In the genomic region with DNA sequence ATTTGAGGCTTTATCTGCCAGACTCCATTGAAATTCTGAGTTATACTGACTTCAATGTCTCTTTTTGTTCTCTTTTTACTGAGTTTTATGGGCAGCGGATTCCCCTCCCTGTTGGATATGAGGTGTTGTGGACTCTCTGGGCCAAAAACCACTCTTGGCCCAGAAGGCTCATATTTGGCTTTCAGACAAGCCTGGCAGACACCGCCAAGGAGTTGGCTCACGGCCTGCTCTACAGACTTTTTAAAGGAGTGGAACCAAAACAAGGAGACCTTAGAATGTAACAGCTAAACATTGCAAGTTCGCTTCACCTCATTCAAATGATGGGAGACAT, we compare ENCODE assay signal across 11 cellular contexts.
DNase-seq lines count a peak whose midpoint lies in the region; ATAC-seq and TF ChIP-seq lines count a peak whose summit lies in the region.
"Had no signal": no experiment of that assay in that cellular context is flagged by ENCODE, and none has a peak within 500 bp of the region (broad histone marks: within the 10 kb centered on the region; RNA-seq: fewer than 3 reads in every experiment).

No MANE protein-coding gene starts in this region.

- H3K4me1 ChIP-seq in sigmoid colon, result peaks cover 0 to 20% (median 16%) of the 10 kb centered on the region in 4 donors
- H3K4me1 ChIP-seq: left lung had no signal

- no peaks in the 10 kb centered on the region for H3K9me3 ChIP-seq in sigmoid colon
- H3K9me3 ChIP-seq: left lung had no signal

- CTCF ChIA-PET in activated CD8-positive, alpha-beta T cell treated with anti-CD3 and anti-CD28 coated beads, Interleukin-2, amount 10 ng/mL, durations not matched to agents 7 days and 5 days (lab: Charles Lee), result no interaction called here

- ATAC-seq in left ventricle myocardium superior (peak; percentile 72), HG02642 (IDR thresholded peaks at IDR 0.05; ENCODE audit: poor library complexity, unreplicated experiment) (no peak), GM21786 (IDR thresholded peaks at IDR 0.05; ENCODE audit: unreplicated experiment) (no peak)
- ATAC-seq in activated CD8-positive, alpha-beta T cell treated with anti-CD3 and anti-CD28 coated beads, Interleukin-2, amount 10 ng/mL, durations not matched to agents 7 days and 5 days, result no peak
- ATAC-seq: activated T-cell treated with anti-CD3 and anti-CD28 coated beads, Interleukin-2, amount 50 U/mL, for 72 hours; left lung had no signal

- TF ChIP-seq CTCF in sigmoid colon (IDR thresholded peaks at IDR 0.05), result no peak
- no peak for TF ChIP-seq CTCF in brain microvascular endothelial cell (IDR thresholded peaks at IDR 0.05; ENCODE audit: low read depth, low read length, missing control alignments)

- intact Hi-C loops in left ventricle myocardium superior (cut with micrococcal nuclease) (loop anchor here (5.0 kb wide), 1 partner anchor 207 kb away; the partner anchor contains the start of gene NCKAP5), sigmoid colon (cut with DNase I) (no loop called here)

- H3K4me3 ChIP-seq in sigmoid colon (no peak overlapping the region), brain microvascular endothelial cell (ENCODE audit: low read depth, low read length) (no peak overlapping the region)
- H3K4me3 ChIP-seq: left lung had no signal

- no peaks in the 10 kb centered on the region for H3K27me3 ChIP-seq in sigmoid colon
- no peaks in the 10 kb centered on the region for H3K27me3 ChIP-seq in brain microvascular endothelial cell (replicated peaks)
- H3K27me3 ChIP-seq: left lung had no signal

- no peaks in the 10 kb centered on the region for H3K9me3 Mint-ChIP-seq in activated CD8-positive, alpha-beta T cell treated with anti-CD3 and anti-CD28 coated beads, Interleukin-2, amount 10 ng/mL, durations not matched to agents 7 days and 5 days (ENCODE audit: insufficient read depth)

- no peak for TF ChIP-seq EP300 in sigmoid colon (IDR thresholded peaks at IDR 0.05)

- H3K27me3 Mint-ChIP-seq in activated CD8-positive, alpha-beta T cell treated with anti-CD3 and anti-CD28 coated beads, Interleukin-2, amount 10 ng/mL, durations not matched to agents 7 days and 5 days (ENCODE audit: low read depth), result no peaks in the 10 kb centered on the region

- no peaks in the 10 kb centered on the region for H3K4me1 Mint-ChIP-seq in activated CD8-positive, alpha-beta T cell treated with anti-CD3 and anti-CD28 coated beads, Interleukin-2, amount 10 ng/mL, durations not matched to agents 7 days and 5 days (ENCODE audit: low read depth)

- H3K36me3 Mint-ChIP-seq in activated CD8-positive, alpha-beta T cell treated with anti-CD3 and anti-CD28 coated beads, Interleukin-2, amount 10 ng/mL, durations not matched to agents 7 days and 5 days (ENCODE audit: low read depth), result no peaks in the 10 kb centered on the region

- H3K4me3 Mint-ChIP-seq in activated CD8-positive, alpha-beta T cell treated with anti-CD3 and anti-CD28 coated beads, Interleukin-2, amount 10 ng/mL, durations not matched to agents 7 days and 5 days, result no peak overlapping the region
- H3K4me3 Mint-ChIP-seq: activated T-cell treated with anti-CD3 and anti-CD28 coated beads, Interleukin-2, amount 50 U/mL, for 72 hours had no signal

- no peak overlapping the region for H3K27ac Mint-ChIP-seq in activated CD8-positive, alpha-beta T cell treated with anti-CD3 and anti-CD28 coated beads, Interleukin-2, amount 10 ng/mL, durations not matched to agents 7 days and 5 days
- H3K27ac Mint-ChIP-seq: activated T-cell treated with anti-CD3 and anti-CD28 coated beads, Interleukin-2, amount 50 U/mL, for 72 hours had no signal

- DNase-seq in AG20443 (ENCODE audit: low spot score), result peak; percentile 20
- peak in 31 of 61 donors; percentile 5 to 80 (median 42) for DNase-seq in caudate nucleus (lab: John Stamatoyannopoulos, UW)
- DNase-seq in left ventricle myocardium superior, result peak; percentile 67
- peak; percentile 85 for DNase-seq in sigmoid colon
- no peak for DNase-seq in activated CD8-positive, alpha-beta T cell treated with anti-CD3 and anti-CD28 coated beads, Interleukin-2, amount 10 ng/mL, durations not matched to agents 7 days and 5 days
- no peak for DNase-seq in brain microvascular endothelial cell
- DNase-seq: activated T-cell treated with anti-CD3 and anti-CD28 coated beads, Interleukin-2, amount 50 U/mL, for 72 hours; NCI-H69 had no signal

- H3K36me3 ChIP-seq in sigmoid colon, result no peaks in the 10 kb centered on the region
- no peaks in the 10 kb centered on the region for H3K36me3 ChIP-seq in brain microvascular endothelial cell (replicated peaks)
- H3K36me3 ChIP-seq: left lung had no signal

- 76 to 91% methylated on average over 4 of the region's 4 CpGs for WGBS in sigmoid colon, 2 donors

- POLR2A ChIA-PET in activated CD8-positive, alpha-beta T cell treated with anti-CD3 and anti-CD28 coated beads, Interleukin-2, amount 10 ng/mL, durations not matched to agents 7 days and 5 days (lab: Charles Lee), result no interaction called here

- in situ Hi-C loops in brain microvascular endothelial cell (cut with HindIII; ENCODE audit: low pct_ligation_motif_present, low sequenced_read_pairs), result no loop called here

- no peak for TF ChIP-seq POLR2A in sigmoid colon (IDR thresholded peaks at IDR 0.05)

- H3K27ac ChIP-seq in caudate nucleus (ENCODE audit: low read depth, low read length), result peak overlapping the region; percentile 48
- peak overlapping the region; percentile 47 to 73 (median 70) for H3K27ac ChIP-seq in sigmoid colon
- no peak overlapping the region for H3K27ac ChIP-seq in brain microvascular endothelial cell
- H3K27ac ChIP-seq: left lung had no signal

Comparison
In these comparisons a context has a peak if more than half of its experiments do, and no peak if none do; other contexts are left out.
1. DNase-seq: peak in AG20443 (single experiment), caudate nucleus (31 of 61), left ventricle myocardium superior (single experiment) and sigmoid colon (single experiment); none in activated CD8-positive, alpha-beta T cell treated with anti-CD3 and anti-CD28 coated beads, Interleukin-2, amount 10 ng/mL, durations not matched to agents 7 days and 5 days (single experiment) and brain microvascular endothelial cell (single experiment).